Comparison of ENCODE assay signal across 8 cellular contexts in the genomic region with DNA sequence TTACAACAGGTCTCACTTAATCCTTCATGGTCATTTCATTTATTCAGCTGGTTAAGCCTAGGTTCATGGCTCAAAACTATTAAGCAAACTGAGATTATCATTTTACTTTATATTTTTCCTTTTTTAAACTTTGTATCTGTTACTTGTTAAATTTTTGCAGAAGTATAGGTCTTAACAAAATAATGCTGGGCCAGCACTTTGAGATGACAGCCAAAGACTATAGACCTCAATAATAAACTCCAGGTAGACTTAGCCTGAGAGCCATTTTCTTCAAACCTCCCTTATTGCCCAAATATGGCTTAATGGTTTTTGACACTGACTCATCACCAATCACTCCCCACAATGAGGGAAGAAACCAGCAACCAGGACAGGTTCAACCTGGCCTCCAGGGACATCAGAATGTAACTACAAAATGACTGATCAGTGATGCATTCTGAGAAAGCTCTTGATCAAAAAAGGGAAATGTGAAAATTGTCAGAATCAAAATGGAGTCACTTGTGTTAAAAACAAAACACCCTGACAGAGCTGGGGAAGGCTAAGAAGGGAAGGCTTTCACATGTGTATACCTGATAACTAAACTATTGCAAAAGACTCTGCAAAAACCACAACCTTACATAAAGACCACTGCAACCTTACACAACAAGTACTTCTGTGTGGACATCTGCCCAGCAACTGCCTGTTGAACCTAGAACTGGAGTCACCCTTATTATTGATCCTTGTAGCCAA. TPM values are rescaled to one million over a fixed set of nuclear protein-coding genes. Genes with fewer than 3 reads are reported as not detected.
DNase-seq lines count a peak whose midpoint lies in the region; ATAC-seq, FAIRE-seq and TF ChIP-seq lines count a peak whose summit lies in the region.

No MANE protein-coding gene starts in this region.

- no peaks in the 10 kb centered on the region for H3K27me3 ChIP-seq in bronchial epithelial cell (ENCODE audit: control insufficient read depth, insufficient read depth, low read length)
- peaks cover 0 to 2% of the 10 kb centered on the region in 2 donors for H3K27me3 ChIP-seq in tibial artery

- intact Hi-C loops in tibial artery (cut with DNase I; ENCODE audit: low total_unique reads): loop anchor here (5.0 kb wide), 1 partner anchor 63 kb away; a partner anchor contains a TSS

- H3K4me3 ChIP-seq in bronchial epithelial cell (ENCODE audit: low read depth, low read length) (no peak overlapping the region), tibial artery (no peak overlapping the region)

- no peaks in the 10 kb centered on the region for H3K36me3 ChIP-seq in bronchial epithelial cell (ENCODE audit: control insufficient read depth, insufficient read depth, low read length)
- no peaks in the 10 kb centered on the region for H3K36me3 ChIP-seq in tibial artery

- peaks cover 0 to 22% (median 9%) of the 10 kb centered on the region in 4 donors for H3K4me1 ChIP-seq in tibial artery

- no peak overlapping the region for H3K27ac ChIP-seq in tibial artery

- TF ChIP-seq CTCF in GM13976 (IDR thresholded peaks at IDR 0.05; ENCODE audit: borderline replicate concordance, control extremely low read depth, extremely low read depth, insufficient read depth, missing control alignments) (no peak), bronchial epithelial cell (IDR thresholded peaks at IDR 0.05; ENCODE audit: insufficient read depth, low read length, severe bottlenecking) (no peak), tibial artery (IDR thresholded peaks at IDR 0.05) (no peak)

- DNase-seq in GM13976 (ENCODE audit: low spot score) (peak; percentile 79), HuH-7 (ENCODE audit: low spot score) (peak; percentile 60), bronchial epithelial cell (ENCODE audit: low read depth) (peak; percentile 79), tibial artery (no peak), foreskin melanocyte (no peak), H54 (ENCODE audit: insufficient read length, low spot score) (no peak), T1000 (lab: John Stamatoyannopoulos, UW) (no peak)

- no peak for TF ChIP-seq POLR2A in H54 (IDR thresholded peaks at IDR 0.05; ENCODE audit: low read depth, low read length)

- peak; percentile 50 for ATAC-seq in GM21526 (IDR thresholded peaks at IDR 0.05; ENCODE audit: low FRiP score, unreplicated experiment)

- no peak for FAIRE-seq in bronchial epithelial cell (lab: Jason Lieb, UNC)
- FAIRE-seq in H54 (lab: Jason Lieb, UNC): no peak

- H3K9me3 ChIP-seq in tibial artery: no peaks in the 10 kb centered on the region

- in situ Hi-C loops in GM13976 (cut with MboI; ENCODE audit: low sequenced_read_pairs, unreplicated experiment): no loop called here

RNA-seq across cellular contexts. Expression of a gene that starts 2.1 kb away (rescaled TPM):
- 11.1 and 12.7 TPM in 2 replicates for total RNA-seq in bronchial epithelial cell

Comparison
In these comparisons a context has a peak if more than half of its experiments do, and no peak if none do; other contexts are left out.
1. DNase-seq: peak in GM13976 (single experiment), HuH-7 (single experiment) and bronchial epithelial cell (single experiment); none in tibial artery (0 of 2), foreskin melanocyte (single experiment), H54 (single experiment) and T1000 (single experiment).